ENCODE assay signal across 26 cellular contexts in genomic region chr16:60120586-60120985, GRCh38.
"Had no signal": no experiment of that assay in that cellular context is flagged by ENCODE, and none has a peak within 500 bp of the region (broad histone marks: within the 10 kb centered on the region; RNA-seq: fewer than 3 reads in every experiment).

No MANE protein-coding gene starts in this region.

- H3K4me1 ChIP-seq: colonic mucosa, gastrocnemius medialis, heart right ventricle, left lung, lower lobe of right lung had no signal

- H3K9me3 Mint-ChIP-seq: endodermal cell had no signal

- H3K36me3 Mint-ChIP-seq: naive B cell; naive thymus-derived CD8-positive, alpha-beta T cell had no signal

- H3K4me1 Mint-ChIP-seq: naive B cell; naive thymus-derived CD8-positive, alpha-beta T cell had no signal

- H3K36me3 ChIP-seq: colonic mucosa, esophagus squamous epithelium, gastrocnemius medialis, heart right ventricle, left lung, lower lobe of right lung had no signal

- H3K9me3 ChIP-seq: colonic mucosa, esophagus squamous epithelium, gastrocnemius medialis, heart right ventricle, lower lobe of right lung had no signal

- H3K27me3 Mint-ChIP-seq: dendritic cell treated with granulocyte-macrophage colony-stimulating factor and Interleukin-4, amounts not matched to agents 40 ng/mL and 50 ng/mL, for 4 days; effector memory CD8-positive, alpha-beta T cell; naive B cell; naive thymus-derived CD8-positive, alpha-beta T cell had no signal

- H3K4me3 Mint-ChIP-seq: dendritic cell treated with granulocyte-macrophage colony-stimulating factor and Interleukin-4, amounts not matched to agents 40 ng/mL and 50 ng/mL, for 4 days; effector memory CD8-positive, alpha-beta T cell; endodermal cell; naive B cell; naive thymus-derived CD8-positive, alpha-beta T cell had no signal

- H3K27me3 ChIP-seq: colonic mucosa, esophagus squamous epithelium, gastrocnemius medialis, heart right ventricle, left lung had no signal

- H3K27ac Mint-ChIP-seq: dendritic cell treated with granulocyte-macrophage colony-stimulating factor and Interleukin-4, amounts not matched to agents 40 ng/mL and 50 ng/mL, for 4 days; effector memory CD8-positive, alpha-beta T cell; endodermal cell; naive B cell; naive thymus-derived CD8-positive, alpha-beta T cell had no signal

- DNase-seq: colonic mucosa; cortex of kidney; effector CD8-positive, alpha-beta T cell; effector memory CD8-positive, alpha-beta T cell; endodermal cell; erythroblast; esophagus squamous epithelium; foreskin fibroblast; foreskin melanocyte; gastrocnemius medialis; glutamatergic neuron; head of caudate nucleus; heart right ventricle; hippocampal formation; left cardiac atrium; left ventricle myocardium superior; lower lobe of right lung; mesenchymal stem cell; midbrain; mucosa of descending colon; naive B cell; naive thymus-derived CD8-positive, alpha-beta T cell had no signal

- H3K4me3 ChIP-seq: colonic mucosa, esophagus squamous epithelium, gastrocnemius medialis, heart right ventricle, left lung, lower lobe of right lung, mucosa of descending colon had no signal

- H3K27ac ChIP-seq: colonic mucosa, epithelial cell of prostate, esophagus squamous epithelium, gastrocnemius medialis, heart right ventricle, left lung, lower lobe of right lung had no signal

- ATAC-seq: effector memory CD8-positive, alpha-beta T cell; esophagus mucosa; gastrocnemius medialis; heart right ventricle; left cardiac atrium; left lung; left ventricle myocardium superior; lower lobe of right lung; mucosa of descending colon; naive thymus-derived CD8-positive, alpha-beta T cell had no signal
